ENCODE assay signal across 15 cellular contexts in the genomic region with DNA sequence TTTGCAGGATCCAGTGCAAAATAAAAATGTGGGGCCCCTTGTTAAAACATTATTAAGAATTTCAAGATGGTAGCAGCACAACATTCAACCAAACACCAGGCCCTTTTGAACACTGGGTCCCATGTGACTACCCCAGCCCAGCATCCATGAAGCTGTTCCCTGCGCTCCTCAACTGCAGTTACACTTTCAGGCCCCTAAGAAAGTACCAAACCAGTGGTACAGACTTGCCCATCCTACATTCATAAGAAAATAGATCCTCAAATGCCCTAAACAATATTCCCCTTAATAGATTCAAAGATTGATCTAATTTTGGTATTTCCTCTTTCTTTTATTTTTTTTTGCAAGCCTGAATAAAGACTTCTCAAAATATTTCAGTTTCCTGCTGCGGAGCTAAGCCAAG.
A peak's percentile ranks its signal among the peaks of the same experiment; 100 is the strongest.
DNase-seq lines count a peak whose midpoint lies in the region; ATAC-seq and TF ChIP-seq lines count a peak whose summit lies in the region.
"Had no signal": no experiment of that assay in that cellular context is flagged by ENCODE, and none has a peak within 500 bp of the region (broad histone marks: within the 10 kb centered on the region; RNA-seq: fewer than 3 reads in every experiment).

No MANE protein-coding gene starts in this region.

- H3K9ac ChIP-seq in mesenchymal stem cell (ENCODE audit: low read length) (no peak overlapping the region), GM23248 (no peak overlapping the region)

- no peaks in the 10 kb centered on the region for H3K27me3 ChIP-seq in heart right ventricle
- no peaks in the 10 kb centered on the region for H3K27me3 ChIP-seq in mesenchymal stem cell (ENCODE audit: control insufficient read depth in 1 of 2, insufficient read depth in 1 of 2, low read length in 2 of 2)
- H3K27me3 ChIP-seq in aorta (ENCODE audit: control insufficient read depth in 1 of 2, insufficient read depth in 2 of 2, low read length in 1 of 2) = no peaks in the 10 kb centered on the region
- peaks cover 32% of the 10 kb centered on the region for H3K27me3 ChIP-seq in GM23248 (replicated peaks; ENCODE audit: insufficient read depth)
- H3K27me3 ChIP-seq: tibial artery had no signal

- H3K18ac ChIP-seq in mesenchymal stem cell (ENCODE audit: low read depth in 1 of 2, low read length in 2 of 2) = peak overlapping the region; percentile 20 to 54

- H3K27ac ChIP-seq in heart right ventricle (peak overlapping the region in 8 of 10 donors; percentile 8 to 66 (median 50)), mesenchymal stem cell (ENCODE audit: low read length, poor library complexity, severe bottlenecking) (peak overlapping the region; percentile 82), aorta (ENCODE audit: low read depth in 1 of 2, low read length in 2 of 2) (peak overlapping the region; percentile 54 to 70), GM23248 (no peak overlapping the region)
- H3K27ac ChIP-seq: tibial artery had no signal

- DNase-seq in heart right ventricle = no peak
- DNase-seq in Right ventricle myocardium superior = no peak
- DNase-seq in MCF 10A (ENCODE audit: unreplicated experiment) = no peak
- DNase-seq in mesenchymal stem cell = no peak
- DNase-seq in aorta = no peak
- DNase-seq in central memory CD4-positive, alpha-beta T cell = no peak
- no peak for DNase-seq in NCI-H2196 treated with DMSO at 0.1 percent for 48 hours (lab: John Stamatoyannopoulos, UW; ENCODE audit: unreplicated experiment)
- no peak for DNase-seq in GM23248
- DNase-seq: activated CD4-positive, alpha-beta T cell treated with anti-CD3 and anti-CD28 coated beads, Interleukin-2, amount 50 U/mL, for 1 hour; amniotic stem cell; effector CD4-positive, alpha-beta T cell; left colon; NCI-H1092 treated with DMSO at 0.1 percent for 48 hours; NCI-H510A treated with DMSO at 0.1 percent for 48 hours; tibial artery had no signal

- H3K4me3 ChIP-seq in heart right ventricle (no peak overlapping the region), mesenchymal stem cell (ENCODE audit: insufficient read depth in 1 of 2, low read depth in 1 of 2, low read length in 2 of 2) (no peak overlapping the region), aorta (ENCODE audit: low read length in 2 of 2) (no peak overlapping the region), GM23248 (no peak overlapping the region)
- H3K4me3 ChIP-seq: tibial artery had no signal

- H3K9me3 Mint-ChIP-seq in MCF 10A (ENCODE audit: unreplicated experiment) = peaks cover 6% of the 10 kb centered on the region

- 0 out of 2 replicates have a peak, but pooled peaks cover 2% of the 10 kb centered on the region for H3F3A ChIP-seq in GM23248 (ENCODE audit: insufficient read depth)

- H3K4me2 ChIP-seq in mesenchymal stem cell (ENCODE audit: low read length, poor library complexity, severe bottlenecking) (no peak overlapping the region), GM23248 (ENCODE audit: unreplicated experiment) (no peak overlapping the region)

- peaks cover 10% of the 10 kb centered on the region for H3K79me1 ChIP-seq in mesenchymal stem cell (replicated peaks; ENCODE audit: low read length, poor library complexity, severe bottlenecking)

- H4K91ac ChIP-seq in mesenchymal stem cell (ENCODE audit: low read length) = no peak overlapping the region

- H3K23ac ChIP-seq in mesenchymal stem cell (ENCODE audit: low read length in 2 of 2) = no peak overlapping the region

- no peak overlapping the region for H2BK12ac ChIP-seq in mesenchymal stem cell (ENCODE audit: low read length in 2 of 2)

- BruUV-seq in MCF 10A (replicated peaks; lab: Mats Ljungman, UMichigan) = TSS peak; percentile 76

- no peaks in the 10 kb centered on the region for H3K27me3 Mint-ChIP-seq in MCF 10A (ENCODE audit: insufficient read depth, unreplicated experiment)

- peaks cover 13% of the 10 kb centered on the region for H3K36me3 Mint-ChIP-seq in MCF 10A (ENCODE audit: insufficient read depth, unreplicated experiment)

- POLR2A ChIA-PET in MCF 10A (lab: Yijun Ruan, JAX) = interaction anchor here (0.8 to 6.5 kb wide), 22 partner anchors 9 to 205 kb away, joined by 3 to 44 read pairs (median 5); no protein-coding TSS in a partner anchor

- intact Hi-C loops in heart right ventricle (cut with DNase I) = loop anchor here in 1 of 10 donors (10.0 kb wide), 2 partner anchors 86 to 196 kb away; no protein-coding TSS in a partner anchor
- intact Hi-C loops in Right ventricle myocardium superior (cut with DNase I) = no loop called here
- intact Hi-C loops in MCF 10A (cut with micrococcal nuclease) = loop anchor here (1.0 to 5.0 kb wide), 5 partner anchors 42 to 103 kb away; no protein-coding TSS in a partner anchor
- intact Hi-C loops in aorta (cut with DNase I) = loop anchor here (5.0 kb wide), 2 partner anchors 37 to 42 kb away; no protein-coding TSS in a partner anchor

- no peaks in the 10 kb centered on the region for H4K20me1 ChIP-seq in GM23248 (ENCODE audit: insufficient read depth)

- H2BK5ac ChIP-seq in mesenchymal stem cell (ENCODE audit: low read depth, low read length, poor library complexity, severe bottlenecking) = peak overlapping the region; percentile 54

- in situ Hi-C loops in GM23248 (cut with MboI) = no loop called here

- H2BK120ac ChIP-seq in mesenchymal stem cell (ENCODE audit: low read depth, low read length) = no peak overlapping the region

- H3K4ac ChIP-seq in mesenchymal stem cell (ENCODE audit: low read depth in 1 of 2, low read length in 2 of 2) = no peak overlapping the region

- peak overlapping the region; percentile 93 for H3K27ac Mint-ChIP-seq in MCF 10A (ENCODE audit: low read depth, unreplicated experiment)

- H3K79me2 ChIP-seq in GM23248 (ENCODE audit: insufficient read depth) = no peaks in the 10 kb centered on the region

- peak overlapping the region; percentile 47 for H3K4me3 Mint-ChIP-seq in MCF 10A (ENCODE audit: unreplicated experiment)

- CTCF ChIA-PET in MCF 10A (lab: Yijun Ruan, JAX) = interaction anchor here (1.4 to 2.5 kb wide), 2 partner anchors 13 to 102 kb away, joined by 5 to 16 read pairs; no protein-coding TSS in a partner anchor

- 62 to 75% methylated on average over 2 of the region's 2 CpGs for WGBS in heart right ventricle, 2 donors
- 62% methylated on average over 2 of the region's 2 CpGs for WGBS in mesenchymal stem cell
- WGBS in aorta, 2 donors = 31 to 53% methylated on average over 2 of the region's 2 CpGs
- whole genome bisulfite sequencing in GM23248 (ENCODE audit: low coverage in 1 of 2, low lambda C conversion rate in 2 of 2, missing lambda C conversion rate in 2 of 2), 2 experiments = 67 to 69% methylated on average over 2 of the region's 2 CpGs

- no peaks in the 10 kb centered on the region for H3K36me3 ChIP-seq in heart right ventricle
- no peaks in the 10 kb centered on the region for H3K36me3 ChIP-seq in mesenchymal stem cell (ENCODE audit: control insufficient read depth in 1 of 2, insufficient read depth in 2 of 2, low read depth in 1 of 2, low read length in 2 of 2)
- no peaks in the 10 kb centered on the region for H3K36me3 ChIP-seq in aorta (ENCODE audit: control insufficient read depth in 1 of 2, insufficient read depth in 2 of 2, low read length in 1 of 2)
- H3K36me3 ChIP-seq in GM23248 (ENCODE audit: low read depth) = no peaks in the 10 kb centered on the region
- H3K36me3 ChIP-seq: tibial artery had no signal

- peaks cover 0 to 60% (median 24%) of the 10 kb centered on the region in 9 donors for H3K4me1 ChIP-seq in heart right ventricle
- peaks cover 15% of the 10 kb centered on the region for H3K4me1 ChIP-seq in mesenchymal stem cell (ENCODE audit: control insufficient read depth, insufficient read depth, low read depth, low read length)
- peaks cover 1 to 16% of the 10 kb centered on the region in 2 donors for H3K4me1 ChIP-seq in aorta (ENCODE audit: control insufficient read depth in 1 of 2, insufficient read depth in 2 of 2, low read length in 2 of 2)
- H3K4me1 ChIP-seq in GM23248 (ENCODE audit: insufficient read depth) = peaks cover 11% of the 10 kb centered on the region

- H3K4me1 Mint-ChIP-seq in MCF 10A (ENCODE audit: insufficient read depth, unreplicated experiment) = peaks cover 77% of the 10 kb centered on the region

- H2AFZ ChIP-seq in mesenchymal stem cell (ENCODE audit: low read depth, low read length) (no peak overlapping the region), GM23248 (no peak overlapping the region)

- no peak overlapping the region for H3K14ac ChIP-seq in mesenchymal stem cell (ENCODE audit: low read length in 2 of 2)

- H3K9me3 ChIP-seq in heart right ventricle (no peaks in the 10 kb centered on the region), mesenchymal stem cell (ENCODE audit: control insufficient read depth, low read length) (no peaks in the 10 kb centered on the region), aorta (ENCODE audit: control insufficient read depth, low read length) (no peaks in the 10 kb centered on the region), GM23248 (ENCODE audit: low read depth) (no peaks in the 10 kb centered on the region)
- H3K9me3 ChIP-seq: tibial artery had no signal

- ATAC-seq in heart right ventricle (no peak), Right ventricle myocardium superior (ENCODE audit: poor library complexity) (no peak), aorta (ENCODE audit: low FRiP score) (no peak)

- TF ChIP-seq CTCF in heart right ventricle (IDR thresholded peaks at IDR 0.05) (no peak), MCF 10A (IDR thresholded peaks at IDR 0.05; ENCODE audit: unreplicated experiment) (no peak)

- no peak overlapping the region for H4K8ac ChIP-seq in mesenchymal stem cell (ENCODE audit: low read length)

- H3K9me2 ChIP-seq in GM23248 (ENCODE audit: insufficient read depth) = no peaks in the 10 kb centered on the region

- peak overlapping the region; percentile 62 for H2AK5ac ChIP-seq in mesenchymal stem cell (ENCODE audit: low read length, severe bottlenecking)

- H2BK15ac ChIP-seq in mesenchymal stem cell (ENCODE audit: low read depth, poor library complexity, severe bottlenecking) = no peak overlapping the region
